Comparison of ENCODE assay signal across 8 cellular contexts in the genomic region with DNA sequence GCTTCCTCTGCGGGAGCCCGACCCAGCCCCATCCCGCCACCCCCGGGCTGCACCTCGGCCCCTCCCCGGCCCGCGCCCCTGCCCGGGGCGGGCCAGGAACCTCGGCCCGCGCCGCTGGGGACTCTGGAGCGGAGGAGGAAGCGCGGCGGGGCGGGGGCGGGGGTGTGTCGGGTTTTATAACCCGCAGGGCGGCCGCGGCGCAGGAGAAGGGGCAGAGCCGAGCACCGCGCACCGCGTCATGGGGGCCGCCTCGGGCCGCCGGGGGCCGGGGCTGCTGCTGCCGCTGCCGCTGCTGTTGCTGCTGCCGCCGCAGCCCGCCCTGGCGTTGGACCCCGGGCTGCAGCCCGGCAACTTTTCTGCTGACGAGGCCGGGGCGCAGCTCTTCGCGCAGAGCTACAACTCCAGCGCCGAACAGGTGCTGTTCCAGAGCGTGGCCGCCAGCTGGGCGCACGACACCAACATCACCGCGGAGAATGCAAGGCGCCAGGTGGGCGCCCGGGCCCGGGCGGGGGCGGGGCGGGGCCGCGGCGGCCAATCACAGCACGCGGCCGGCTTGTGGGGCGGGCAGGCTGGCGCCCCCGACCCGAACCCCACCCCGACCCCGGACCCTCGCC. TPM values are rescaled to one million over a fixed set of nuclear protein-coding genes. Genes with fewer than 3 reads are reported as not detected.
A peak's percentile ranks its signal among the peaks of the same experiment; 100 is the strongest.
DNase-seq lines count a peak whose midpoint lies in the region; ATAC-seq, FAIRE-seq and TF ChIP-seq lines count a peak whose summit lies in the region.

A gene (plus strand): TSS at position 205 of the 614 bp plus-strand sequence. CDS start 34 bp downstream, at position 239.

- H2BK120ac ChIP-seq in H1 (replicated peaks; ENCODE audit: low read depth, low read length), result no peak within 1 kb of the TSS

- H3K79me1 ChIP-seq in H1 (ENCODE audit: low read depth, low read length), result no peaks in the 10 kb centered on the region

- CTCF ChIA-PET in H1 (lab: Charles Lee; ENCODE audit: partially characterized antibody), result interaction anchor here (0.8 to 27.9 kb wide), 4 partner anchors 12 to 151 kb away, joined by 4 to 758 read pairs (median 42); a partner anchor contains a TSS

- 0 out of 4 replicates have a peak, but pooled peaks of 1 of the 2 experiments have one; percentile 3 for TF ChIP-seq RAD21 in H1 (IDR thresholded peaks at IDR 0.05 in 1 of 2, conservative IDR thresholded peaks at IDR 0.05 in 1 of 2; ENCODE audit: low read depth in 2 of 2, low read length in 2 of 2)

- H3K9me3 ChIP-seq in H1 (ENCODE audit: insufficient read depth in 2 of 2, low read depth in 1 of 2, low read length in 1 of 2) (no peaks in the 10 kb centered on the region), mononuclear cell (ENCODE audit: low read depth, low read length) (no peaks in the 10 kb centered on the region), thoracic aorta (no peaks in the 10 kb centered on the region)

- 2% methylated on average over 9 of the region's 77 CpGs; no CpG with 5 or more reads in 1 of the 2 experiments for whole genome bisulfite sequencing in H1 (ENCODE audit: extremely low coverage in 1 of 2, insufficient coverage in 1 of 2, insufficient read length in 1 of 2, insufficient replicate concordance in 2 of 2, low coverage in 1 of 2, low lambda C conversion rate in 2 of 2, missing lambda C conversion rate in 1 of 2), 2 experiments

- no peak within 1 kb of the TSS for H3K23ac ChIP-seq in H1 (ENCODE audit: insufficient read length)

- no peak for TF ChIP-seq POLR2A in H1 (IDR thresholded peaks at IDR 0.05; ENCODE audit: control extremely low read depth in 1 of 2, low read depth in 2 of 2, low read length in 2 of 2)

- no peaks in the 10 kb centered on the region for H3K36me3 ChIP-seq in H1 (ENCODE audit: control insufficient read depth in 2 of 4, insufficient read depth in 4 of 4, low read length in 3 of 4)
- H3K36me3 ChIP-seq in thoracic aorta, result no peaks in the 10 kb centered on the region

- H2BK15ac ChIP-seq in H1 (ENCODE audit: low read length), result peak within 1 kb of the TSS; percentile 92; the same call in 1 of the 2 replicates

- H3K4me2 ChIP-seq in H1 (ENCODE audit: insufficient read depth in 1 of 2, low read depth in 2 of 2, low read length in 2 of 2), result peak within 1 kb of the TSS; percentile 95

- ATAC-seq in thoracic aorta (ENCODE audit: insufficient number of reproducible peaks, low FRiP score, low read depth) (no peak), HG02588 (IDR thresholded peaks at IDR 0.05; ENCODE audit: unreplicated experiment) (no peak)

- POLR2A ChIA-PET in H1 (lab: Charles Lee; ENCODE audit: partially characterized antibody), result interaction anchor here (1.0 to 4.4 kb wide), 9 partner anchors 13 to 221 kb away, joined by 3 to 24 read pairs (median 3); a partner anchor contains a TSS

- H3K4me1 ChIP-seq in H1 (replicated peaks in 1 of 4; ENCODE audit: control insufficient read depth in 3 of 4, insufficient read depth in 4 of 4, low read length in 3 of 4) (peaks cover 0 to 22% (median 17%) of the 10 kb centered on the region in 4 experiments; a peak in 6 of 7 replicates), mononuclear cell (ENCODE audit: insufficient read depth, low read length) (peaks cover 12% of the 10 kb centered on the region), thoracic aorta (ENCODE audit: control insufficient read depth in 1 of 2, low read depth in 2 of 2) (peaks cover 10 to 24% of the 10 kb centered on the region in 2 donors)

- H3K27ac ChIP-seq in H1 (ENCODE audit: low read depth, low read length) (no peak within 1 kb of the TSS), thoracic aorta (peak within 1 kb of the TSS in 1 of 2 donors; percentile 11)

- peak within 1 kb of the TSS; percentile 89 for H3K18ac ChIP-seq in H1 (ENCODE audit: extremely low read depth, low read length)

- peak in 1 of 3 experiments; percentile 7; a peak in 1 of 4 replicates for TF ChIP-seq CTCF in H1 (IDR thresholded peaks at IDR 0.05; ENCODE audit: control extremely low read depth in 1 of 3, insufficient read depth in 1 of 3, low read depth in 1 of 3, low read length in 3 of 3)
- TF ChIP-seq CTCF in thoracic aorta (IDR thresholded peaks at IDR 0.05), result no peak

- H3K27me3 ChIP-seq in H1 (replicated peaks in 1 of 4; ENCODE audit: control insufficient read depth in 3 of 4, extremely low read depth in 1 of 4, insufficient read depth in 3 of 4, low read length in 3 of 4), result peaks cover 0 to 27% (median 18%) of the 10 kb centered on the region in 4 experiments; a peak in 5 of 7 replicates
- peaks cover 28% of the 10 kb centered on the region for H3K27me3 ChIP-seq in mononuclear cell (ENCODE audit: insufficient read depth, low read length)
- H3K27me3 ChIP-seq in thoracic aorta (replicated peaks; ENCODE audit: insufficient read depth), result no peaks in the 10 kb centered on the region

- H2BK12ac ChIP-seq in H1 (ENCODE audit: low read depth, low read length), result peak within 1 kb of the TSS; percentile 43; the same call in 1 of the 2 replicates

- no peak within 1 kb of the TSS for H3K14ac ChIP-seq in H1 (ENCODE audit: insufficient read length)

- peak within 1 kb of the TSS; percentile 71; the same call in 1 of the 2 replicates for H2AFZ ChIP-seq in H1 (ENCODE audit: low read length)

- peak within 1 kb of the TSS; percentile 66 for H2BK5ac ChIP-seq in H1 (ENCODE audit: low read depth, low read length)

- no peaks in the 10 kb centered on the region for H4K20me1 ChIP-seq in H1 (replicated peaks in 1 of 2; ENCODE audit: control insufficient read depth in 1 of 2, insufficient read depth in 2 of 2, low read length in 2 of 2)

- H4K5ac ChIP-seq in H1 (ENCODE audit: insufficient read length, low read depth, low read length), result peak within 1 kb of the TSS; percentile 16

- H3K79me2 ChIP-seq in H1 (ENCODE audit: control insufficient read depth in 1 of 2, insufficient read depth in 2 of 2, low read length in 2 of 2), result no peaks in the 10 kb centered on the region

- H3K4ac ChIP-seq in H1 (replicated peaks; ENCODE audit: insufficient read length, low read depth, low read length), result peak within 1 kb of the TSS; percentile 76

- H4K8ac ChIP-seq in H1 (ENCODE audit: extremely low read depth, insufficient read depth, low read length), result peak within 1 kb of the TSS; percentile 51; the same call in 1 of the 2 replicates

- no peak within 1 kb of the TSS; the same call in 1 of the 2 replicates for H2AK5ac ChIP-seq in H1 (ENCODE audit: low read depth, low read length)

- no peak for TF ChIP-seq EP300 in H1 (IDR thresholded peaks at IDR 0.05; ENCODE audit: borderline replicate concordance in 1 of 2, low read depth in 2 of 2, low read length in 2 of 2)

- peak within 1 kb of the TSS; percentile 87 for H4K91ac ChIP-seq in H1 (replicated peaks; ENCODE audit: insufficient read length, low read length)

- peak within 1 kb of the TSS; percentile 8 for H3K56ac ChIP-seq in H1 (replicated peaks; ENCODE audit: insufficient read length, low read depth, low read length)

- no peak within 1 kb of the TSS for H2BK20ac ChIP-seq in H1 (ENCODE audit: low read length)

- peaks cover 11% of the 10 kb centered on the region for H3K23me2 ChIP-seq in H1 (ENCODE audit: low read depth, low read length)

- no peak for FAIRE-seq in H1 (lab: Jason Lieb, UNC)

- H3K4me3 ChIP-seq in H1 (ENCODE audit: extremely low read depth in 1 of 4, insufficient read depth in 2 of 4, low read depth in 3 of 4, low read length in 4 of 4), result peak within 1 kb of the TSS; percentile 56 to 82 (median 59)
- H3K4me3 ChIP-seq in mononuclear cell (ENCODE audit: low read length), result peak within 1 kb of the TSS; percentile 18
- H3K4me3 ChIP-seq in thoracic aorta, result peak within 1 kb of the TSS; percentile 72

- peak; percentile 26 for DNase-seq in NCI-H2029 (lab: John Stamatoyannopoulos, UW)
- no peak for DNase-seq in NCI-H2029 treated with DMSO at 0.1 percent for 48 hours (lab: John Stamatoyannopoulos, UW)
- DNase-seq in NCI-H1105 (lab: John Stamatoyannopoulos, UW), result peak; percentile 74
- peak; percentile 54 for DNase-seq in activated CD4-positive, alpha-beta T cell treated with anti-CD3 and anti-CD28 coated beads for 48 hours
- peak in 1 of 2 experiments; percentile 83 for DNase-seq in H1 (ENCODE audit: low read depth in 1 of 2, low spot score in 2 of 2)
- DNase-seq in thoracic aorta (ENCODE audit: low spot score), result no peak

- H3K9ac ChIP-seq in H1 (replicated peaks in 1 of 4; ENCODE audit: extremely low read depth in 1 of 4, low read depth in 3 of 4, low read length in 3 of 4), result no peak within 1 kb of the TSS

TF ChIP-seq in H1, 55 proteins besides CTCF, POLR2A, EP300 and RAD21 (continues in another document):
- TF ChIP-seq SP4 (IDR thresholded peaks at IDR 0.05; ENCODE audit: low read length), result no peak
- TF ChIP-seq ZNF274 (IDR thresholded peaks at IDR 0.05; ENCODE audit: borderline replicate concordance, extremely low read depth, low read length), result no peak
- no peak for TF ChIP-seq JUN (IDR thresholded peaks at IDR 0.05; ENCODE audit: low read depth, low read length)
- TF ChIP-seq BRCA1 (IDR thresholded peaks at IDR 0.05; ENCODE audit: low read depth, low read length), result no peak
- no peak for TF ChIP-seq MAFK (IDR thresholded peaks at IDR 0.05; ENCODE audit: low read depth, low read length)

RNA-seq across cellular contexts. Expression of the gene that starts here (rescaled TPM):
- total RNA-seq in H1 (2021; fragmentation: NEBNext Ultra II Directional; extraction: Animal tissue kit (Norgen Biotek cat#: 25700)), result 4.5 and 5.5 TPM in 2 replicates
- 2.5 and 4.0 TPM in 2 replicates for polyA plus RNA-seq in H1 (2011; rRNA removed)
- polyA plus RNA-seq in H1 (2011; cell fraction: cytosol; rRNA removed), result 2.7 TPM
- 10.0 TPM for polyA plus RNA-seq in H1 (2011; cell fraction: nucleus; rRNA removed)
- polyA plus RNA-seq in H1 (2012, experiment 1 of 2), result 2.8 to 4.2 TPM (median 3.3 TPM) in 4 replicates
- 2.2 TPM for polyA plus RNA-seq in H1 (2012, experiment 2 of 2)
- polyA plus RNA-seq in H1 (2013, experiment 1 of 2), result 2.7 TPM
- 2.0 TPM for polyA plus RNA-seq in H1 (2013, experiment 2 of 2)
- polyA minus RNA-seq in H1 (2011; rRNA and poly(A)+ RNA removed), result 3.3 and 3.4 TPM in 2 replicates
- polyA minus RNA-seq in H1 (2011; cell fraction: cytosol; rRNA and poly(A)+ RNA removed), result 3.1 TPM
- polyA minus RNA-seq in H1 (2011; cell fraction: nucleus; rRNA and poly(A)+ RNA removed), result 10.1 TPM
- total RNA-seq in mononuclear cell, result 1.3 TPM
- 10 to 100 TPM in 1 of 2 donors, 1 to 10 TPM in 1; 5.4 to 16.5 TPM for total RNA-seq in thoracic aorta

Comparison
In these comparisons a context has a peak if more than half of its experiments do, and no peak if none do; other contexts are left out.
1. DNase-seq: peak in NCI-H2029 (single experiment), NCI-H1105 (single experiment) and activated CD4-positive, alpha-beta T cell treated with anti-CD3 and anti-CD28 coated beads for 48 hours (single experiment); none in NCI-H2029 treated with DMSO at 0.1 percent for 48 hours (single experiment) and thoracic aorta (single experiment).
2. H3K4me3 ChIP-seq: peak in every context shown above with its lines; median percentile 72 in thoracic aorta; 59 in H1; 18 in mononuclear cell.